Comparison of ENCODE assay signal across 1 cellular context in the genomic region with DNA sequence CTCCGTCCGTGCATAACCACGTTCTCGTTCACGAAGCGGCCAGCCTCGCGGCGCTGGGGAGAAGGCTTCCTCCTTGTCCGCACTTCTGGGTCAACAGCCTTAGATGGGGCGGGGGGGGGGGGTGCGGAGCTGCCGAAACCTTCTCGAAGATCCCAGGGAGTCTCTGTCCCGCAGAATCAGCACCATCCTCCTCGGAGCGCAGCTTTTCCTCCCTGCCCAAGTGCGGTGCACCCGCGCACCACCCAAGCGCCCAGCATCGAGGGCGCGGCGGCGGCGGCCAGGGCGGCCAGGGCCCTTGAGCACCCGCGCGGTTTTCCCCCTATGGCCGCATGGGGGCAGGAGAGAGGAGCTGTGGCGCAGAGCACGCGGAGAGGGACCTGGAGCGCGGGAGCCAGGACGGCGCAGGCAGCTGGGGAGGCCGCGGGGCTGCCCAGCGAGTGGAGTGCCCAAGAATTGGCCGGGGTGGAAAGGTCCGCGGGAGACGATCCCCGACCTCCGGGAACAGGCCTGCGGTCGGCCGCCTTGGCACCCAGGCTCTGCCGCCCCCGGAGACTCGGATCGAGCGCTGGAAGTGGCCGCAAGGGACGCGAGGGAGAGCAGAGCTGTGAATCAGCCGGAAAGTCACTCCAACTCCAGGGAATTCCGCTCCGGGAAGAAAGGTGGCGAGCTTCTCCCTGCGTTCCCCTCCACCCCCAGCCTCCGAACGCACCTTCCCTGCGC.
TF ChIP-seq lines count a peak whose summit lies in the region.

No MANE protein-coding gene starts in this region.

TF ChIP-seq in K562, 482 proteins besides CTCF, POLR2A, EP300 and RAD21 (continued from another document and continues in another):
- TF ChIP-seq STAG1 (CRISPR knock-in tag; IDR thresholded peaks at IDR 0.05; ENCODE audit: borderline replicate concordance) = no peak; the same call in 1 of the 2 replicates
- no peak for TF ChIP-seq HSF4 (CRISPR knock-in tag; IDR thresholded peaks at IDR 0.05; ENCODE audit: borderline replicate concordance)
- peak; percentile 83 for TF ChIP-seq MYC (IDR thresholded peaks at IDR 0.05; ENCODE audit: low read depth, low read length)
- no peak for TF ChIP-seq MYC (CRISPR knock-in tag; IDR thresholded peaks at IDR 0.05; ENCODE audit: borderline replicate concordance, low read depth)
- TF ChIP-seq, protein P1, sequence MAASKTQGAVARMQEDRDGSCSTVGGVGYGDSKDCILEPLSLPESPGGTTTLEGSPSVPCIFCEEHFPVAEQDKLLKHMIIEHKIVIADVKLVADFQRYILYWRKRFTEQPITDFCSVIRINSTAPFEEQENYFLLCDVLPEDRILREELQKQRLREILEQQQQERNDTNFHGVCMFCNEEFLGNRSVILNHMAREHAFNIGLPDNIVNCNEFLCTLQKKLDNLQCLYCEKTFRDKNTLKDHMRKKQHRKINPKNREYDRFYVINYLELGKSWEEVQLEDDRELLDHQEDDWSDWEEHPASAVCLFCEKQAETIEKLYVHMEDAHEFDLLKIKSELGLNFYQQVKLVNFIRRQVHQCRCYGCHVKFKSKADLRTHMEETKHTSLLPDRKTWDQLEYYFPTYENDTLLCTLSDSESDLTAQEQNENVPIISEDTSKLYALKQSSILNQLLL (CRISPR knock-in tag; IDR thresholded peaks at IDR 0.05; ENCODE audit: borderline replicate concordance) = no peak
- no peak for TF ChIP-seq CBX8 (IDR thresholded peaks at IDR 0.05; ENCODE audit: borderline replicate concordance, extremely low read depth, low read depth, low read length, poor library complexity, severe bottlenecking)
- TF ChIP-seq, protein P2, sequence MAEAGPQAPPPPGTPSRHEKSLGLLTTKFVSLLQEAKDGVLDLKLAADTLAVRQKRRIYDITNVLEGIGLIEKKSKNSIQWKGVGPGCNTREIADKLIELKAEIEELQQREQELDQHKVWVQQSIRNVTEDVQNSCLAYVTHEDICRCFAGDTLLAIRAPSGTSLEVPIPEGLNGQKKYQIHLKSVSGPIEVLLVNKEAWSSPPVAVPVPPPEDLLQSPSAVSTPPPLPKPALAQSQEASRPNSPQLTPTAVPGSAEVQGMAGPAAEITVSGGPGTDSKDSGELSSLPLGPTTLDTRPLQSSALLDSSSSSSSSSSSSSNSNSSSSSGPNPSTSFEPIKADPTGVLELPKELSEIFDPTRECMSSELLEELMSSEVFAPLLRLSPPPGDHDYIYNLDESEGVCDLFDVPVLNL (CRISPR knock-in tag; IDR thresholded peaks at IDR 0.05; ENCODE audit: low read depth) = no peak
- TF ChIP-seq RBBP5 (IDR thresholded peaks at IDR 0.05; ENCODE audit: borderline replicate concordance, insufficient read depth, low read length, poor library complexity, severe bottlenecking) = no peak
- no peak for TF ChIP-seq MECOM (CRISPR knock-in tag; IDR thresholded peaks at IDR 0.05)
- peak; percentile 38; the same call in 1 of the 2 replicates for TF ChIP-seq RBFOX2 (IDR thresholded peaks at IDR 0.05; ENCODE audit: low read depth, low read length)
- TF ChIP-seq, protein P3, sequence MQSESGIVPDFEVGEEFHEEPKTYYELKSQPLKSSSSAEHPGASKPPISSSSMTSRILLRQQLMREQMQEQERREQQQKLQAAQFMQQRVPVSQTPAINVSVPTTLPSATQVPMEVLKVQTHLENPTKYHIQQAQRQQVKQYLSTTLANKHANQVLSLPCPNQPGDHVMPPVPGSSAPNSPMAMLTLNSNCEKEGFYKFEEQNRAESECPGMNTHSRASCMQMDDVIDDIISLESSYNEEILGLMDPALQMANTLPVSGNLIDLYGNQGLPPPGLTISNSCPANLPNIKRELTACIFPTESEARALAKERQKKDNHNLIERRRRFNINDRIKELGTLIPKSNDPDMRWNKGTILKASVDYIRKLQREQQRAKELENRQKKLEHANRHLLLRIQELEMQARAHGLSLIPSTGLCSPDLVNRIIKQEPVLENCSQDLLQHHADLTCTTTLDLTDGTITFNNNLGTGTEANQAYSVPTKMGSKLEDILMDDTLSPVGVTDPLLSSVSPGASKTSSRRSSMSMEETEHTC (IDR thresholded peaks at IDR 0.05) = 0 out of 2 replicates have a peak, but pooled peaks have one; percentile 14
- TF ChIP-seq EHMT2 (IDR thresholded peaks at IDR 0.05) = no peak
- no peak for TF ChIP-seq HIVEP1 (CRISPR knock-in tag; IDR thresholded peaks at IDR 0.05)
- no peak for TF ChIP-seq GTF2E2 (tag; IDR thresholded peaks at IDR 0.05)
- TF ChIP-seq, protein P4, sequence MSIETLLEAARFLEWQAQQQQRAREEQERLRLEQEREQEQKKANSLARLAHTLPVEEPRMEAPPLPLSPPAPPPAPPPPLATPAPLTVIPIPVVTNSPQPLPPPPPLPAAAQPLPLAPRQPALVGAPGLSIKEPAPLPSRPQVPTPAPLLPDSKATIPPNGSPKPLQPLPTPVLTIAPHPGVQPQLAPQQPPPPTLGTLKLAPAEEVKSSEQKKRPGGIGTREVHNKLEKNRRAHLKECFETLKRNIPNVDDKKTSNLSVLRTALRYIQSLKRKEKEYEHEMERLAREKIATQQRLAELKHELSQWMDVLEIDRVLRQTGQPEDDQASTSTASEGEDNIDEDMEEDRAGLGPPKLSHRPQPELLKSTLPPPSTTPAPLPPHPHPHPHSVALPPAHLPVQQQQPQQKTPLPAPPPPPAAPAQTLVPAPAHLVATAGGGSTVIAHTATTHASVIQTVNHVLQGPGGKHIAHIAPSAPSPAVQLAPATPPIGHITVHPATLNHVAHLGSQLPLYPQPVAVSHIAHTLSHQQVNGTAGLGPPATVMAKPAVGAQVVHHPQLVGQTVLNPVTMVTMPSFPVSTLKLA (conservative IDR thresholded peaks at IDR 0.05) = 0 out of 4 replicates have a peak, but pooled peaks of 1 of the 2 experiments have one; percentile 22
- TF ChIP-seq, protein P5, sequence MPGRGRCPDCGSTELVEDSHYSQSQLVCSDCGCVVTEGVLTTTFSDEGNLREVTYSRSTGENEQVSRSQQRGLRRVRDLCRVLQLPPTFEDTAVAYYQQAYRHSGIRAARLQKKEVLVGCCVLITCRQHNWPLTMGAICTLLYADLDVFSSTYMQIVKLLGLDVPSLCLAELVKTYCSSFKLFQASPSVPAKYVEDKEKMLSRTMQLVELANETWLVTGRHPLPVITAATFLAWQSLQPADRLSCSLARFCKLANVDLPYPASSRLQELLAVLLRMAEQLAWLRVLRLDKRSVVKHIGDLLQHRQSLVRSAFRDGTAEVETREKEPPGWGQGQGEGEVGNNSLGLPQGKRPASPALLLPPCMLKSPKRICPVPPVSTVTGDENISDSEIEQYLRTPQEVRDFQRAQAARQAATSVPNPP (IDR thresholded peaks at IDR 0.05; ENCODE audit: borderline replicate concordance, insufficient read depth, insufficient read length) = no peak
- TF ChIP-seq RNF2 (IDR thresholded peaks at IDR 0.05) = 0 out of 2 replicates have a peak, but pooled peaks have one; percentile 55
- TF ChIP-seq CREM (IDR thresholded peaks at IDR 0.05; ENCODE audit: low read depth) = peak; percentile 55; the same call in 1 of the 2 replicates
- TF ChIP-seq ZBTB1 (CRISPR knock-in tag; IDR thresholded peaks at IDR 0.05; ENCODE audit: borderline replicate concordance, low read depth) = no peak
- peak; percentile 67 for TF ChIP-seq CXXC5 (CRISPR knock-in tag; IDR thresholded peaks at IDR 0.05)
- TF ChIP-seq TBL1XR1 (IDR thresholded peaks at IDR 0.05; ENCODE audit: low read length in 2 of 2) = no peak
- TF ChIP-seq GATAD2A (IDR thresholded peaks at IDR 0.05) = no peak
- TF ChIP-seq EWSR1 (IDR thresholded peaks at IDR 0.05; ENCODE audit: borderline replicate concordance, low read depth, partially characterized antibody) = no peak
- no peak for TF ChIP-seq ZNF282 (CRISPR knock-in tag; IDR thresholded peaks at IDR 0.05)
- peak; percentile 46; the same call in 1 of the 2 replicates for TF ChIP-seq CHD2 (IDR thresholded peaks at IDR 0.05; ENCODE audit: low read depth, low read length)
- no peak for TF ChIP-seq ZNF3 (CRISPR knock-in tag; IDR thresholded peaks at IDR 0.05)
- TF ChIP-seq NCOA1 (IDR thresholded peaks at IDR 0.05; ENCODE audit: low read depth) = no peak
- no peak for TF ChIP-seq CEBPB (tag; IDR thresholded peaks at IDR 0.05)
- no peak for TF ChIP-seq ZNF431 (CRISPR knock-in tag; IDR thresholded peaks at IDR 0.05)
- TF ChIP-seq, protein P6, sequence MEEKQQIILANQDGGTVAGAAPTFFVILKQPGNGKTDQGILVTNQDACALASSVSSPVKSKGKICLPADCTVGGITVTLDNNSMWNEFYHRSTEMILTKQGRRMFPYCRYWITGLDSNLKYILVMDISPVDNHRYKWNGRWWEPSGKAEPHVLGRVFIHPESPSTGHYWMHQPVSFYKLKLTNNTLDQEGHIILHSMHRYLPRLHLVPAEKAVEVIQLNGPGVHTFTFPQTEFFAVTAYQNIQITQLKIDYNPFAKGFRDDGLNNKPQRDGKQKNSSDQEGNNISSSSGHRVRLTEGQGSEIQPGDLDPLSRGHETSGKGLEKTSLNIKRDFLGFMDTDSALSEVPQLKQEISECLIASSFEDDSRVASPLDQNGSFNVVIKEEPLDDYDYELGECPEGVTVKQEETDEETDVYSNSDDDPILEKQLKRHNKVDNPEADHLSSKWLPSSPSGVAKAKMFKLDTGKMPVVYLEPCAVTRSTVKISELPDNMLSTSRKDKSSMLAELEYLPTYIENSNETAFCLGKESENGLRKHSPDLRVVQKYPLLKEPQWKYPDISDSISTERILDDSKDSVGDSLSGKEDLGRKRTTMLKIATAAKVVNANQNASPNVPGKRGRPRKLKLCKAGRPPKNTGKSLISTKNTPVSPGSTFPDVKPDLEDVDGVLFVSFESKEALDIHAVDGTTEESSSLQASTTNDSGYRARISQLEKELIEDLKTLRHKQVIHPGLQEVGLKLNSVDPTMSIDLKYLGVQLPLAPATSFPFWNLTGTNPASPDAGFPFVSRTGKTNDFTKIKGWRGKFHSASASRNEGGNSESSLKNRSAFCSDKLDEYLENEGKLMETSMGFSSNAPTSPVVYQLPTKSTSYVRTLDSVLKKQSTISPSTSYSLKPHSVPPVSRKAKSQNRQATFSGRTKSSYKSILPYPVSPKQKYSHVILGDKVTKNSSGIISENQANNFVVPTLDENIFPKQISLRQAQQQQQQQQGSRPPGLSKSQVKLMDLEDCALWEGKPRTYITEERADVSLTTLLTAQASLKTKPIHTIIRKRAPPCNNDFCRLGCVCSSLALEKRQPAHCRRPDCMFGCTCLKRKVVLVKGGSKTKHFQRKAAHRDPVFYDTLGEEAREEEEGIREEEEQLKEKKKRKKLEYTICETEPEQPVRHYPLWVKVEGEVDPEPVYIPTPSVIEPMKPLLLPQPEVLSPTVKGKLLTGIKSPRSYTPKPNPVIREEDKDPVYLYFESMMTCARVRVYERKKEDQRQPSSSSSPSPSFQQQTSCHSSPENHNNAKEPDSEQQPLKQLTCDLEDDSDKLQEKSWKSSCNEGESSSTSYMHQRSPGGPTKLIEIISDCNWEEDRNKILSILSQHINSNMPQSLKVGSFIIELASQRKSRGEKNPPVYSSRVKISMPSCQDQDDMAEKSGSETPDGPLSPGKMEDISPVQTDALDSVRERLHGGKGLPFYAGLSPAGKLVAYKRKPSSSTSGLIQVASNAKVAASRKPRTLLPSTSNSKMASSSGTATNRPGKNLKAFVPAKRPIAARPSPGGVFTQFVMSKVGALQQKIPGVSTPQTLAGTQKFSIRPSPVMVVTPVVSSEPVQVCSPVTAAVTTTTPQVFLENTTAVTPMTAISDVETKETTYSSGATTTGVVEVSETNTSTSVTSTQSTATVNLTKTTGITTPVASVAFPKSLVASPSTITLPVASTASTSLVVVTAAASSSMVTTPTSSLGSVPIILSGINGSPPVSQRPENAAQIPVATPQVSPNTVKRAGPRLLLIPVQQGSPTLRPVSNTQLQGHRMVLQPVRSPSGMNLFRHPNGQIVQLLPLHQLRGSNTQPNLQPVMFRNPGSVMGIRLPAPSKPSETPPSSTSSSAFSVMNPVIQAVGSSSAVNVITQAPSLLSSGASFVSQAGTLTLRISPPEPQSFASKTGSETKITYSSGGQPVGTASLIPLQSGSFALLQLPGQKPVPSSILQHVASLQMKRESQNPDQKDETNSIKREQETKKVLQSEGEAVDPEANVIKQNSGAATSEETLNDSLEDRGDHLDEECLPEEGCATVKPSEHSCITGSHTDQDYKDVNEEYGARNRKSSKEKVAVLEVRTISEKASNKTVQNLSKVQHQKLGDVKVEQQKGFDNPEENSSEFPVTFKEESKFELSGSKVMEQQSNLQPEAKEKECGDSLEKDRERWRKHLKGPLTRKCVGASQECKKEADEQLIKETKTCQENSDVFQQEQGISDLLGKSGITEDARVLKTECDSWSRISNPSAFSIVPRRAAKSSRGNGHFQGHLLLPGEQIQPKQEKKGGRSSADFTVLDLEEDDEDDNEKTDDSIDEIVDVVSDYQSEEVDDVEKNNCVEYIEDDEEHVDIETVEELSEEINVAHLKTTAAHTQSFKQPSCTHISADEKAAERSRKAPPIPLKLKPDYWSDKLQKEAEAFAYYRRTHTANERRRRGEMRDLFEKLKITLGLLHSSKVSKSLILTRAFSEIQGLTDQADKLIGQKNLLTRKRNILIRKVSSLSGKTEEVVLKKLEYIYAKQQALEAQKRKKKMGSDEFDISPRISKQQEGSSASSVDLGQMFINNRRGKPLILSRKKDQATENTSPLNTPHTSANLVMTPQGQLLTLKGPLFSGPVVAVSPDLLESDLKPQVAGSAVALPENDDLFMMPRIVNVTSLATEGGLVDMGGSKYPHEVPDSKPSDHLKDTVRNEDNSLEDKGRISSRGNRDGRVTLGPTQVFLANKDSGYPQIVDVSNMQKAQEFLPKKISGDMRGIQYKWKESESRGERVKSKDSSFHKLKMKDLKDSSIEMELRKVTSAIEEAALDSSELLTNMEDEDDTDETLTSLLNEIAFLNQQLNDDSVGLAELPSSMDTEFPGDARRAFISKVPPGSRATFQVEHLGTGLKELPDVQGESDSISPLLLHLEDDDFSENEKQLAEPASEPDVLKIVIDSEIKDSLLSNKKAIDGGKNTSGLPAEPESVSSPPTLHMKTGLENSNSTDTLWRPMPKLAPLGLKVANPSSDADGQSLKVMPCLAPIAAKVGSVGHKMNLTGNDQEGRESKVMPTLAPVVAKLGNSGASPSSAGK (IDR thresholded peaks at IDR 0.05) = peak; percentile 97
- TF ChIP-seq TARDBP (IDR thresholded peaks at IDR 0.05) = no peak
- TF ChIP-seq, protein P7, sequence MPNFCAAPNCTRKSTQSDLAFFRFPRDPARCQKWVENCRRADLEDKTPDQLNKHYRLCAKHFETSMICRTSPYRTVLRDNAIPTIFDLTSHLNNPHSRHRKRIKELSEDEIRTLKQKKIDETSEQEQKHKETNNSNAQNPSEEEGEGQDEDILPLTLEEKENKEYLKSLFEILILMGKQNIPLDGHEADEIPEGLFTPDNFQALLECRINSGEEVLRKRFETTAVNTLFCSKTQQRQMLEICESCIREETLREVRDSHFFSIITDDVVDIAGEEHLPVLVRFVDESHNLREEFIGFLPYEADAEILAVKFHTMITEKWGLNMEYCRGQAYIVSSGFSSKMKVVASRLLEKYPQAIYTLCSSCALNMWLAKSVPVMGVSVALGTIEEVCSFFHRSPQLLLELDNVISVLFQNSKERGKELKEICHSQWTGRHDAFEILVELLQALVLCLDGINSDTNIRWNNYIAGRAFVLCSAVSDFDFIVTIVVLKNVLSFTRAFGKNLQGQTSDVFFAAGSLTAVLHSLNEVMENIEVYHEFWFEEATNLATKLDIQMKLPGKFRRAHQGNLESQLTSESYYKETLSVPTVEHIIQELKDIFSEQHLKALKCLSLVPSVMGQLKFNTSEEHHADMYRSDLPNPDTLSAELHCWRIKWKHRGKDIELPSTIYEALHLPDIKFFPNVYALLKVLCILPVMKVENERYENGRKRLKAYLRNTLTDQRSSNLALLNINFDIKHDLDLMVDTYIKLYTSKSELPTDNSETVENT (CRISPR knock-in tag; IDR thresholded peaks at IDR 0.05) = no peak
- TF ChIP-seq BRCA1 (IDR thresholded peaks at IDR 0.05) = no peak
- no peak for TF ChIP-seq BRCA1 (CRISPR knock-in tag; IDR thresholded peaks at IDR 0.05)
- TF ChIP-seq, protein P8, sequence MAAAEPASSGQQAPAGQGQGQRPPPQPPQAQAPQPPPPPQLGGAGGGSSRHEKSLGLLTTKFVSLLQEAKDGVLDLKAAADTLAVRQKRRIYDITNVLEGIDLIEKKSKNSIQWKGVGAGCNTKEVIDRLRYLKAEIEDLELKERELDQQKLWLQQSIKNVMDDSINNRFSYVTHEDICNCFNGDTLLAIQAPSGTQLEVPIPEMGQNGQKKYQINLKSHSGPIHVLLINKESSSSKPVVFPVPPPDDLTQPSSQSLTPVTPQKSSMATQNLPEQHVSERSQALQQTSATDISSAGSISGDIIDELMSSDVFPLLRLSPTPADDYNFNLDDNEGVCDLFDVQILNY (CRISPR knock-in tag; IDR thresholded peaks at IDR 0.05) = no peak
